In genomic region chr1:156500847-156501686, GRCh38 we compare ENCODE assay signal across 8 cellular contexts. TPM values are rescaled to one million over a fixed set of nuclear protein-coding genes. Genes with fewer than 3 reads are reported as not detected.
DNase-seq lines count a peak whose midpoint lies in the region; ATAC-seq and TF ChIP-seq lines count a peak whose summit lies in the region.

No MANE protein-coding gene starts in this region.

- H3K36me3 ChIP-seq in BLaER1, result peaks cover 29% of the 10 kb centered on the region
- H3K36me3 ChIP-seq in colonic mucosa, result no peaks in the 10 kb centered on the region

- peaks cover 44% of the 10 kb centered on the region for H4K20me1 ChIP-seq in BLaER1

- H3K9me3 ChIP-seq in BLaER1 (no peaks in the 10 kb centered on the region), colonic mucosa (no peaks in the 10 kb centered on the region)

- H3K27me3 ChIP-seq in BLaER1, result no peaks in the 10 kb centered on the region
- no peaks in the 10 kb centered on the region for H3K27me3 ChIP-seq in colonic mucosa

- intact Hi-C loops in colonic mucosa (cut with DNase I), result loop anchor here (2.0 kb wide), 1 partner anchor 44 kb away; no protein-coding TSS in a partner anchor

- H3K27ac ChIP-seq in BLaER1, result peak overlapping the region; percentile 100
- H3K27ac ChIP-seq in colonic mucosa, result peak overlapping the region; percentile 100

- ATAC-seq in GM19324 (IDR thresholded peaks at IDR 0.05; ENCODE audit: low FRiP score, unreplicated experiment) (peak; percentile 57), HG03460 (IDR thresholded peaks at IDR 0.05; ENCODE audit: unreplicated experiment) (peak; percentile 48), left lobe of liver (peak; percentile 79)

- H3K9ac ChIP-seq in BLaER1 (peak overlapping the region; percentile 100), colonic mucosa (ENCODE audit: low read depth in 2 of 2, low read length in 2 of 2) (peak overlapping the region; percentile 86 to 98)

- H3K4me1 ChIP-seq in BLaER1 (peaks cover 64% of the 10 kb centered on the region), colonic mucosa (peaks cover 43% of the 10 kb centered on the region)

- H3K4me3 ChIP-seq in BLaER1, result peak overlapping the region; percentile 100
- H3K4me3 ChIP-seq in colonic mucosa, result peak overlapping the region; percentile 97

- DNase-seq in NCI-H524 treated with DMSO at 0.1 percent for 48 hours (lab: John Stamatoyannopoulos, UW) (peak; percentile 57), colonic mucosa (peak; percentile 96), left lobe of liver (ENCODE audit: low spot score) (peak; percentile 95)
- DNase-seq in activated CD4-positive, alpha-beta T cell treated with anti-CD3 and anti-CD28 coated beads for 48 hours, result peak; percentile 94
- peak; percentile 93 for DNase-seq in stimulated activated CD4-positive, alpha-beta T cell treated with anti-CD3 and anti-CD28 coated beads, Interleukin-2, amount 100 ng/mL, for 24 hours

- TF ChIP-seq CTCF in colonic mucosa (IDR thresholded peaks at IDR 0.05), result peak; percentile 36

- H3K4me2 ChIP-seq in BLaER1, result peak overlapping the region; percentile 96

RNA-seq across cellular contexts. Expression of gene MEF2D, which starts 0.5 kb away (rescaled TPM):
- total RNA-seq in colonic mucosa, result 10 to 100 TPM; 32.3 to 49.9 TPM
- 17.5 TPM for total RNA-seq in left lobe of liver

Comparison
In these comparisons a context has a peak if more than half of its experiments do, and no peak if none do; other contexts are left out.
1. Peak in every context shown above with its lines: DNase-seq, ATAC-seq, H3K4me3 ChIP-seq and H3K27ac ChIP-seq.